In the genomic region with DNA sequence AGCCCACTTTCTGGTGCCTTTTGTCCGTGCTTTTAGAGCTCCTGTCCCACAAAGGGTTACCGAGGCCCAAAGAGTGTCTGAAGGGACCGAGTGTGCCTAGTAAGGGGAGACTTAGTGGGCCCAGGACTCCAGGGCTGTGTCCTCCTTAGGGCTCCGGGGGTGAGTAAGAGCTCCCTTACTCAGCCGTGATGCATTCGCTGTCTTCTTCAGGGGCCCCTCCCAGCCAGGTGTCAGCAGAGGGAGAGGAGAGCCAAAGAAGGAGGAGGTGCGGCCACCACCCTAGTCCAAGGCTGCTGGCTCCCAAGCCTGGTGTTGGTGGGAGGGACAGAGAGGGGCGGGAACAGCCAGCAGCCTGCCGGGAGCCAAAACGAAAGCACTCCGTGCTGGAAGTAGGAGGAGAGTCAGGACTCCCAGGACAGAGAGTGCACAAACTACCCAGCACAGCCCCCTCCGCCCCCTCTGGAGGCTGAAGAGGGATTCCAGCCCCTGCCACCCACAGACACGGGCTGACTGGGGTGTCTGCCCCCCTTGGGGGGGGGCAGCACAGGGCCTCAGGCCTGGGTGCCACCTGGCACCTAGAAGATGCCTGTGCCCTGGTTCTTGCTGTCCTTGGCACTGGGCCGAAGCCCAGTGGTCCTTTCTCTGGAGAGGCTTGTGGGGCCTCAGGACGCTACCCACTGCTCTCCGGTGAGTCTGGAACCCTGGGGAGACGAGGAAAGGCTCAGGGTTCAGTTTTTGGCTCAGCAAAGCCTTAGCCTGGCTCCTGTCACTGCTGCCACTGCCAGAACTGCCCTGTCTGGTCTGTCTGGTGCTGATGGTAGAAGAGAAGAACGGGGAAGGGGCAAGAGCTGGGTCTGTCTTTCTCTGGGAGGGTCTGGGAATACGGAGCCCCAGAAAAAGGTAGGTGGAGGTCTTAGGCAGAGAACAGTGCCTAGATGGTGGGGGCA, we compare ENCODE assay signal across 1 cellular context.
A peak's percentile ranks its signal among the peaks of the same experiment; 100 is the strongest.
TF ChIP-seq lines count a peak whose summit lies in the region.

A gene with protein sequence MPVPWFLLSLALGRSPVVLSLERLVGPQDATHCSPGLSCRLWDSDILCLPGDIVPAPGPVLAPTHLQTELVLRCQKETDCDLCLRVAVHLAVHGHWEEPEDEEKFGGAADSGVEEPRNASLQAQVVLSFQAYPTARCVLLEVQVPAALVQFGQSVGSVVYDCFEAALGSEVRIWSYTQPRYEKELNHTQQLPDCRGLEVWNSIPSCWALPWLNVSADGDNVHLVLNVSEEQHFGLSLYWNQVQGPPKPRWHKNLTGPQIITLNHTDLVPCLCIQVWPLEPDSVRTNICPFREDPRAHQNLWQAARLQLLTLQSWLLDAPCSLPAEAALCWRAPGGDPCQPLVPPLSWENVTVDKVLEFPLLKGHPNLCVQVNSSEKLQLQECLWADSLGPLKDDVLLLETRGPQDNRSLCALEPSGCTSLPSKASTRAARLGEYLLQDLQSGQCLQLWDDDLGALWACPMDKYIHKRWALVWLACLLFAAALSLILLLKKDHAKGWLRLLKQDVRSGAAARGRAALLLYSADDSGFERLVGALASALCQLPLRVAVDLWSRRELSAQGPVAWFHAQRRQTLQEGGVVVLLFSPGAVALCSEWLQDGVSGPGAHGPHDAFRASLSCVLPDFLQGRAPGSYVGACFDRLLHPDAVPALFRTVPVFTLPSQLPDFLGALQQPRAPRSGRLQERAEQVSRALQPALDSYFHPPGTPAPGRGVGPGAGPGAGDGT (plus strand): TSS at position 365 of the 947 bp plus-strand sequence. CDS start 218 bp downstream, at position 583.

TF ChIP-seq in K562, 482 proteins besides CTCF, POLR2A, EP300 and RAD21 (continues in another document):
- TF ChIP-seq E2F6 (IDR thresholded peaks at IDR 0.05; ENCODE audit: borderline replicate concordance in 1 of 2, extremely low read depth in 1 of 2, insufficient read depth in 1 of 2, insufficient read length in 1 of 2, low read depth in 1 of 2, low read length in 1 of 2, poor library complexity in 1 of 2, severe bottlenecking in 1 of 2) (peak in 1 of 2 experiments; percentile 76), SRF (CRISPR knock-in tag; IDR thresholded peaks at IDR 0.05) (peak in 1 of 2 experiments; percentile 82; a peak in 2 of 4 replicates), TEAD4 (IDR thresholded peaks at IDR 0.05; ENCODE audit: low read length) (no peak), TEAD4 (CRISPR knock-in tag; IDR thresholded peaks at IDR 0.05; ENCODE audit: borderline replicate concordance) (no peak), MEIS2 (IDR thresholded peaks at IDR 0.05; ENCODE audit: partially characterized antibody) (peak; percentile 4), CXXC5 (CRISPR knock-in tag; IDR thresholded peaks at IDR 0.05) (peak; percentile 35; the same call in 1 of the 2 replicates), RUNX1 (IDR thresholded peaks at IDR 0.05; ENCODE audit: low read depth) (0 out of 2 replicates have a peak, but pooled peaks have one; percentile 29), GTF2E2 (tag; IDR thresholded peaks at IDR 0.05) (no peak), TFAP4 (CRISPR knock-in tag; IDR thresholded peaks at IDR 0.05; ENCODE audit: borderline replicate concordance) (peak; percentile 88; the same call in 1 of the 2 replicates), POLR2G (IDR thresholded peaks at IDR 0.05; ENCODE audit: low read depth, low read length) (peak; percentile 71), ZHX1 (conservative IDR thresholded peaks at IDR 0.05; ENCODE audit: low read length) (no peak), YY1 (IDR thresholded peaks at IDR 0.05; ENCODE audit: borderline replicate concordance in 1 of 3, control insufficient read depth in 1 of 3, extremely low read depth in 1 of 3, insufficient read depth in 3 of 3, insufficient read length in 1 of 3, insufficient replicate concordance in 2 of 3, low read depth in 1 of 3, low read length in 2 of 3) (peak in 1 of 3 experiments; percentile 30), EGR1 (conservative IDR thresholded peaks at IDR 0.05) (peak; percentile 82), PHF20 (IDR thresholded peaks at IDR 0.05; ENCODE audit: partially characterized antibody) (peak; percentile 33), NRF1 (conservative IDR thresholded peaks at IDR 0.05 in 1 of 2, IDR thresholded peaks at IDR 0.05 in 1 of 2) (peak; percentile 25 to 55; a peak in 2 of 4 replicates), GATA2 (CRISPR knock-in tag; IDR thresholded peaks at IDR 0.05) (no peak), ZFX (CRISPR knock-in tag; IDR thresholded peaks at IDR 0.05) (peak; percentile 86), ZNF699 (CRISPR knock-in tag; IDR thresholded peaks at IDR 0.05; ENCODE audit: insufficient replicate concordance) (no peak), ILK (tag; IDR thresholded peaks at IDR 0.05; ENCODE audit: borderline replicate concordance, low read depth) (no peak), GABPB1 (CRISPR knock-in tag; IDR thresholded peaks at IDR 0.05) (0 out of 2 replicates have a peak, but pooled peaks have one; percentile 39), PBX2 (CRISPR knock-in tag; IDR thresholded peaks at IDR 0.05; ENCODE audit: low read depth) (no peak), PBX2 (tag; conservative IDR thresholded peaks at IDR 0.05; ENCODE audit: low read depth) (no peak)
- TF ChIP-seq, protein P1, sequence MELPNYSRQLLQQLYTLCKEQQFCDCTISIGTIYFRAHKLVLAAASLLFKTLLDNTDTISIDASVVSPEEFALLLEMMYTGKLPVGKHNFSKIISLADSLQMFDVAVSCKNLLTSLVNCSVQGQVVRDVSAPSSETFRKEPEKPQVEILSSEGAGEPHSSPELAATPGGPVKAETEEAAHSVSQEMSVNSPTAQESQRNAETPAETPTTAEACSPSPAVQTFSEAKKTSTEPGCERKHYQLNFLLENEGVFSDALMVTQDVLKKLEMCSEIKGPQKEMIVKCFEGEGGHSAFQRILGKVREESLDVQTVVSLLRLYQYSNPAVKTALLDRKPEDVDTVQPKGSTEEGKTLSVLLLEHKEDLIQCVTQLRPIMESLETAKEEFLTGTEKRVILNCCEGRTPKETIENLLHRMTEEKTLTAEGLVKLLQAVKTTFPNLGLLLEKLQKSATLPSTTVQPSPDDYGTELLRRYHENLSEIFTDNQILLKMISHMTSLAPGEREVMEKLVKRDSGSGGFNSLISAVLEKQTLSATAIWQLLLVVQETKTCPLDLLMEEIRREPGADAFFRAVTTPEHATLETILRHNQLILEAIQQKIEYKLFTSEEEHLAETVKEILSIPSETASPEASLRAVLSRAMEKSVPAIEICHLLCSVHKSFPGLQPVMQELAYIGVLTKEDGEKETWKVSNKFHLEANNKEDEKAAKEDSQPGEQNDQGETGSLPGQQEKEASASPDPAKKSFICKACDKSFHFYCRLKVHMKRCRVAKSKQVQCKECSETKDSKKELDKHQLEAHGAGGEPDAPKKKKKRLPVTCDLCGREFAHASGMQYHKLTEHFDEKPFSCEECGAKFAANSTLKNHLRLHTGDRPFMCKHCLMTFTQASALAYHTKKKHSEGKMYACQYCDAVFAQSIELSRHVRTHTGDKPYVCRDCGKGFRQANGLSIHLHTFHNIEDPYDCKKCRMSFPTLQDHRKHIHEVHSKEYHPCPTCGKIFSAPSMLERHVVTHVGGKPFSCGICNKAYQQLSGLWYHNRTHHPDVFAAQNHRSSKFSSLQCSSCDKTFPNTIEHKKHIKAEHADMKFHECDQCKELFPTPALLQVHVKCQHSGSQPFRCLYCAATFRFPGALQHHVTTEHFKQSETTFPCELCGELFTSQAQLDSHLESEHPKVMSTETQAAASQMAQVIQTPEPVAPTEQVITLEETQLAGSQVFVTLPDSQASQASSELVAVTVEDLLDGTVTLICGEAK (IDR thresholded peaks at IDR 0.05): 0 out of 2 replicates have a peak, but pooled peaks have one; percentile 3
- TF ChIP-seq, protein P1 (CRISPR knock-in tag; IDR thresholded peaks at IDR 0.05): no peak
- TF ChIP-seq, protein P2, sequence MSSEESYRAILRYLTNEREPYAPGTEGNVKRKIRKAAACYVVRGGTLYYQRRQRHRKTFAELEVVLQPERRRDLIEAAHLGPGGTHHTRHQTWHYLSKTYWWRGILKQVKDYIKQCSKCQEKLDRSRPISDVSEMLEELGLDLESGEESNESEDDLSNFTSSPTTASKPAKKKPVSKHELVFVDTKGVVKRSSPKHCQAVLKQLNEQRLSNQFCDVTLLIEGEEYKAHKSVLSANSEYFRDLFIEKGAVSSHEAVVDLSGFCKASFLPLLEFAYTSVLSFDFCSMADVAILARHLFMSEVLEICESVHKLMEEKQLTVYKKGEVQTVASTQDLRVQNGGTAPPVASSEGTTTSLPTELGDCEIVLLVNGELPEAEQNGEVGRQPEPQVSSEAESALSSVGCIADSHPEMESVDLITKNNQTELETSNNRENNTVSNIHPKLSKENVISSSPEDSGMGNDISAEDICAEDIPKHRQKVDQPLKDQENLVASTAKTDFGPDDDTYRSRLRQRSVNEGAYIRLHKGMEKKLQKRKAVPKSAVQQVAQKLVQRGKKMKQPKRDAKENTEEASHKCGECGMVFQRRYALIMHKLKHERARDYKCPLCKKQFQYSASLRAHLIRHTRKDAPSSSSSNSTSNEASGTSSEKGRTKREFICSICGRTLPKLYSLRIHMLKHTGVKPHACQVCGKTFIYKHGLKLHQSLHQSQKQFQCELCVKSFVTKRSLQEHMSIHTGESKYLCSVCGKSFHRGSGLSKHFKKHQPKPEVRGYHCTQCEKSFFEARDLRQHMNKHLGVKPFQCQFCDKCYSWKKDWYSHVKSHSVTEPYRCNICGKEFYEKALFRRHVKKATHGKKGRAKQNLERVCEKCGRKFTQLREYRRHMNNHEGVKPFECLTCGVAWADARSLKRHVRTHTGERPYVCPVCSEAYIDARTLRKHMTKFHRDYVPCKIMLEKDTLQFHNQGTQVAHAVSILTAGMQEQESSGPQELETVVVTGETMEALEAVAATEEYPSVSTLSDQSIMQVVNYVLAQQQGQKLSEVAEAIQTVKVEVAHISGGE (CRISPR knock-in tag; IDR thresholded peaks at IDR 0.05): peak in 1 of 3 experiments; percentile 38; a peak in 1 of 6 replicates
